In the genomic region with DNA sequence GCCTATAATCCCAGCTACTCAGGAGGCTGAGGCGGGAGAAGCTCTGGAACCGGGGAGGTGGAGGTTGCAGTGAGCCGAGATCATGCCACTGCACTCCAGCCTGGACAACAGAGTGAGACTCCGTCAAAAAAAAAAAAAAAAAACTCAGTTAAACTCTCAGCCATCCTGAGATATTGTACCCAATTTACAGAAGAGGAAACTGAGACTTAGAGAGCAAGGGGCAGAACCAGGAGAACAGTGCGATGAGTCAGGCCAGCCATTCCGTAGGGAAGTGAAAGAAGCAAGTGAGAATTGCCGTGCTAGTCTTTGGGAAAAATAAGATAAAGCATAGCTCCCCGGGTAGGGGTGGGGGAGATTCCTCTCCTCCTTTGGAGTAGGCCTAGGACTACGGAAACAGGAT, we compare ENCODE assay signal across 40 cellular contexts.
"Had no signal": no experiment of that assay in that cellular context is flagged by ENCODE, and none has a peak within 500 bp of the region (broad histone marks: within the 10 kb centered on the region; RNA-seq: fewer than 3 reads in every experiment).

No MANE protein-coding gene starts in this region.

- ATAC-seq: activated naive CD4-positive, alpha-beta T cell treated with anti-CD3 and anti-CD28 coated beads, Interleukin-2, amount 50 U/mL, for 72 hours; activated naive CD8-positive, alpha-beta T cell treated with anti-CD3 and anti-CD28 coated beads, Interleukin-2, amount 50 U/mL, for 24 hours; activated T-cell treated with anti-CD3 and anti-CD28 coated beads, Interleukin-2, amount 50 U/mL, for 4 hours; activated T-cell treated with anti-CD3 and anti-CD28 coated beads, Interleukin-2, amount 50 U/mL, for 72 hours; activated T-helper 17 cell treated with anti-CD3 and anti-CD28 coated beads, Interleukin-2, amount 50 U/mL, for 72 hours; body of pancreas had no signal

- H3K4me1 Mint-ChIP-seq: activated naive CD8-positive, alpha-beta T cell treated with anti-CD3 and anti-CD28 coated beads, Interleukin-2, amount 10 ng/mL, durations not matched to agents 7 days and 5 days; activated T-helper 17 cell treated with anti-CD3 and anti-CD28 coated beads, Interleukin-2, amount 50 U/mL, for 72 hours; central memory CD8-positive, alpha-beta T cell had no signal

- H3K4me3 ChIP-seq: adrenal gland, ascending aorta, body of pancreas, breast epithelium, cardiac muscle cell had no signal

- DNase-seq: activated effector memory CD4-positive, alpha-beta T cell treated with anti-CD3 and anti-CD28 coated beads, Interleukin-2, amount 50 U/mL, for 16 hours; activated effector memory CD4-positive, alpha-beta T cell treated with Interleukin-2 at 50 U/mL for 16 hours; activated gamma-delta T cell; activated gamma-delta T cell treated with Interleukin-2 at 50 U/mL for 16 hours; activated naive CD4-positive, alpha-beta T cell; activated naive CD4-positive, alpha-beta T cell treated with anti-CD3 and anti-CD28 coated beads for 36 hours; activated naive CD4-positive, alpha-beta T cell treated with anti-CD3 and anti-CD28 coated beads, Interleukin-2, amount 10 ng/mL, durations not matched to agents 7 days and 5 days; activated naive CD4-positive, alpha-beta T cell treated with anti-CD3 and anti-CD28 coated beads, Interleukin-2, amount 50 U/mL, for 16 hours; activated naive CD4-positive, alpha-beta T cell treated with Interleukin-2 at 50 U/mL for 16 hours; activated naive CD8-positive, alpha-beta T cell treated with anti-CD3 and anti-CD28 coated beads for 36 hours; activated naive CD8-positive, alpha-beta T cell treated with anti-CD3 and anti-CD28 coated beads, Interleukin-2, amount 10 ng/mL, durations not matched to agents 7 days and 5 days; activated naive CD8-positive, alpha-beta T cell treated with anti-CD3 and anti-CD28 coated beads, Interleukin-2, amount 50 U/mL, for 24 hours; activated T-cell treated with anti-CD3 and anti-CD28 coated beads, Interleukin-2, amount 50 U/mL, for 1 hour; activated T-cell treated with anti-CD3 and anti-CD28 coated beads, Interleukin-2, amount 50 U/mL, for 24 hours; activated T-cell treated with anti-CD3 and anti-CD28 coated beads, Interleukin-2, amount 50 U/mL, for 4 hours; activated T-cell treated with anti-CD3 and anti-CD28 coated beads, Interleukin-2, amount 50 U/mL, for 48 hours; activated T-cell treated with anti-CD3 and anti-CD28 coated beads, Interleukin-2, amount 50 U/mL, for 72 hours; adrenal gland; amniotic stem cell; amygdala; anterior cingulate cortex; aorta; body of pancreas; brain microvascular endothelial cell; caudate nucleus; central memory CD4-positive, alpha-beta T cell; cerebellar nuclear complex had no signal

- H3K36me3 ChIP-seq: adrenal gland, ascending aorta, brain microvascular endothelial cell, breast epithelium, cardiac muscle cell had no signal

- H3K9me3 ChIP-seq: adrenal gland, ascending aorta, body of pancreas, breast epithelium had no signal

- H3K27me3 ChIP-seq: adrenal gland, ascending aorta, body of pancreas, brain microvascular endothelial cell, breast epithelium had no signal

- FAIRE-seq: astrocyte, bronchial epithelial cell had no signal

- H3K9me3 Mint-ChIP-seq: activated naive CD4-positive, alpha-beta T cell treated with anti-CD3 and anti-CD28 coated beads for 36 hours; activated naive CD4-positive, alpha-beta T cell treated with anti-CD3 and anti-CD28 coated beads, Interleukin-2, amount 10 ng/mL, durations not matched to agents 7 days and 5 days; activated naive CD4-positive, alpha-beta T cell treated with anti-CD3 and anti-CD28 coated beads, Interleukin-2, amount 50 U/mL, for 24 hours; activated naive CD4-positive, alpha-beta T cell treated with anti-CD3 and anti-CD28 coated beads, Interleukin-2, amount 50 U/mL, for 72 hours; activated naive CD8-positive, alpha-beta T cell treated with anti-CD3 and anti-CD28 coated beads for 36 hours; activated naive CD8-positive, alpha-beta T cell treated with anti-CD3 and anti-CD28 coated beads, Interleukin-2, amount 10 ng/mL, durations not matched to agents 7 days and 5 days; activated naive CD8-positive, alpha-beta T cell treated with anti-CD3 and anti-CD28 coated beads, Interleukin-2, amount 50 U/mL, for 24 hours; activated T-cell treated with anti-CD3 and anti-CD28 coated beads, Interleukin-2, amount 50 U/mL, for 24 hours; activated T-cell treated with anti-CD3 and anti-CD28 coated beads, Interleukin-2, amount 50 U/mL, for 4 hours; activated T-cell treated with anti-CD3 and anti-CD28 coated beads, Interleukin-2, amount 50 U/mL, for 72 hours; activated T-helper 1 cell treated with anti-CD3 and anti-CD28 coated beads, Interleukin-12 subunit alpha, Interleukin-12 subunit beta, Interleukin-2, Interleukin-4 antibody, amounts not matched to agents 30 ng/mL and 10 ng/mL and 1 ng/mL, durations not matched to agents 14 hours and 24 hours and 36 hours; activated T-helper 17 cell treated with anti-CD3 and anti-CD28 coated beads, Interleukin-2, amount 50 U/mL, for 72 hours; activated T-helper 2 cell treated with anti-CD3 and anti-CD28 coated beads, Interferon-gamma antibody, Interleukin-2, Interleukin-4, amounts not matched to agents 10 μg/mL and 5 μg/mL and 100 μg/mL, durations not matched to agents 14 hours and 24 hours and 36 hours; brain; central memory CD8-positive, alpha-beta T cell had no signal

- H3K27ac ChIP-seq: adrenal gland, ascending aorta, body of pancreas, brain microvascular endothelial cell, breast epithelium, cardiac muscle cell had no signal

- H3K36me3 Mint-ChIP-seq: activated naive CD4-positive, alpha-beta T cell treated with anti-CD3 and anti-CD28 coated beads, Interleukin-2, amount 10 ng/mL, durations not matched to agents 7 days and 5 days; activated naive CD4-positive, alpha-beta T cell treated with anti-CD3 and anti-CD28 coated beads, Interleukin-2, amount 50 U/mL, for 24 hours; activated naive CD4-positive, alpha-beta T cell treated with anti-CD3 and anti-CD28 coated beads, Interleukin-2, amount 50 U/mL, for 72 hours; activated naive CD8-positive, alpha-beta T cell; activated naive CD8-positive, alpha-beta T cell treated with anti-CD3 and anti-CD28 coated beads for 36 hours; activated naive CD8-positive, alpha-beta T cell treated with anti-CD3 and anti-CD28 coated beads, Interleukin-2, amount 10 ng/mL, durations not matched to agents 7 days and 5 days; brain had no signal

- H3K4me1 ChIP-seq: adrenal gland, ascending aorta, breast epithelium had no signal

- H3K4me3 Mint-ChIP-seq: activated naive CD4-positive, alpha-beta T cell treated with anti-CD3 and anti-CD28 coated beads for 36 hours; activated naive CD4-positive, alpha-beta T cell treated with anti-CD3 and anti-CD28 coated beads, Interleukin-2, amount 10 ng/mL, durations not matched to agents 7 days and 5 days; activated naive CD4-positive, alpha-beta T cell treated with anti-CD3 and anti-CD28 coated beads, Interleukin-2, amount 50 U/mL, for 24 hours; activated naive CD8-positive, alpha-beta T cell; activated naive CD8-positive, alpha-beta T cell treated with anti-CD3 and anti-CD28 coated beads for 36 hours; activated naive CD8-positive, alpha-beta T cell treated with anti-CD3 and anti-CD28 coated beads, Interleukin-2, amount 10 ng/mL, durations not matched to agents 7 days and 5 days; activated naive CD8-positive, alpha-beta T cell treated with anti-CD3 and anti-CD28 coated beads, Interleukin-2, amount 50 U/mL, for 24 hours; activated T-cell treated with anti-CD3 and anti-CD28 coated beads, Interleukin-2, amount 50 U/mL, for 24 hours; activated T-cell treated with anti-CD3 and anti-CD28 coated beads, Interleukin-2, amount 50 U/mL, for 4 hours; activated T-cell treated with anti-CD3 and anti-CD28 coated beads, Interleukin-2, amount 50 U/mL, for 72 hours; activated T-helper 1 cell treated with anti-CD3 and anti-CD28 coated beads, Interleukin-12 subunit alpha, Interleukin-12 subunit beta, Interleukin-2, Interleukin-4 antibody, amounts not matched to agents 30 ng/mL and 10 ng/mL and 1 ng/mL, durations not matched to agents 14 hours and 24 hours and 36 hours; activated T-helper 17 cell treated with anti-CD3 and anti-CD28 coated beads, Interleukin-2, amount 50 U/mL, for 72 hours; brain; central memory CD8-positive, alpha-beta T cell had no signal

- H3K27ac Mint-ChIP-seq: activated naive CD4-positive, alpha-beta T cell treated with anti-CD3 and anti-CD28 coated beads for 36 hours; activated naive CD4-positive, alpha-beta T cell treated with anti-CD3 and anti-CD28 coated beads, Interleukin-2, amount 10 ng/mL, durations not matched to agents 7 days and 5 days; activated naive CD4-positive, alpha-beta T cell treated with anti-CD3 and anti-CD28 coated beads, Interleukin-2, amount 50 U/mL, for 24 hours; activated naive CD4-positive, alpha-beta T cell treated with anti-CD3 and anti-CD28 coated beads, Interleukin-2, amount 50 U/mL, for 72 hours; activated naive CD8-positive, alpha-beta T cell; activated naive CD8-positive, alpha-beta T cell treated with anti-CD3 and anti-CD28 coated beads for 36 hours; activated naive CD8-positive, alpha-beta T cell treated with anti-CD3 and anti-CD28 coated beads, Interleukin-2, amount 10 ng/mL, durations not matched to agents 7 days and 5 days; activated naive CD8-positive, alpha-beta T cell treated with anti-CD3 and anti-CD28 coated beads, Interleukin-2, amount 50 U/mL, for 24 hours; activated T-cell treated with anti-CD3 and anti-CD28 coated beads, Interleukin-2, amount 50 U/mL, for 24 hours; activated T-cell treated with anti-CD3 and anti-CD28 coated beads, Interleukin-2, amount 50 U/mL, for 72 hours; activated T-helper 1 cell treated with anti-CD3 and anti-CD28 coated beads, Interleukin-12 subunit alpha, Interleukin-12 subunit beta, Interleukin-2, Interleukin-4 antibody, amounts not matched to agents 30 ng/mL and 10 ng/mL and 1 ng/mL, durations not matched to agents 14 hours and 24 hours and 36 hours; activated T-helper 17 cell treated with anti-CD3 and anti-CD28 coated beads, Interleukin-2, amount 50 U/mL, for 72 hours; activated T-helper 2 cell treated with anti-CD3 and anti-CD28 coated beads, Interferon-gamma antibody, Interleukin-2, Interleukin-4, amounts not matched to agents 10 μg/mL and 5 μg/mL and 100 μg/mL, durations not matched to agents 14 hours and 24 hours and 36 hours; brain had no signal

- H3K27me3 Mint-ChIP-seq: brain had no signal
